Comparison of ENCODE assay signal across 8 cellular contexts in genomic region chr19:45994989-45995714, GRCh38. TPM values are rescaled to one million over a fixed set of nuclear protein-coding genes. Genes with fewer than 3 reads are reported as not detected.
A peak's percentile ranks its signal among the peaks of the same experiment; 100 is the strongest.
DNase-seq lines count a peak whose midpoint lies in the region; ATAC-seq and TF ChIP-seq lines count a peak whose summit lies in the region.

Gene CCDC61, plus strand, starts transcription at chr19:45995467. Its CDS starts 7,552 bp downstream, at chr19:46003019.

- no peak within 1 kb of the TSS for H3K4me3 Mint-ChIP-seq in activated B cell treated with CpG ODN at 0.5 μM for 24 hours

- peaks cover 7% of the 10 kb centered on the region for H3K36me3 Mint-ChIP-seq in activated B cell treated with CpG ODN at 0.5 μM for 24 hours (ENCODE audit: low read depth)

- POLR2A ChIA-PET in activated B cell treated with CpG ODN at 0.5 μM for 24 hours (lab: Charles Lee), result interaction anchor here (0.5 to 2.3 kb wide), 8 partner anchors 14 to 903 kb away, joined by 3 to 8 read pairs (median 4); partner anchors contain the start of genes IRF2BP1, MYPOP and SIX5

- ATAC-seq in GM19023 (IDR thresholded peaks at IDR 0.05; ENCODE audit: unreplicated experiment), result peak; percentile 99
- ATAC-seq in HG03196 (IDR thresholded peaks at IDR 0.05; ENCODE audit: unreplicated experiment), result peak; percentile 93
- peak; percentile 94 for ATAC-seq in activated B cell treated with CpG ODN at 0.5 μM for 24 hours (ENCODE audit: low read depth)

- peaks cover 21% of the 10 kb centered on the region for H3K27me3 Mint-ChIP-seq in activated B cell treated with CpG ODN at 0.5 μM for 24 hours

- H3K9me3 Mint-ChIP-seq in activated B cell treated with CpG ODN at 0.5 μM for 24 hours, result no peaks in the 10 kb centered on the region

- H3K4me1 Mint-ChIP-seq in activated B cell treated with CpG ODN at 0.5 μM for 24 hours, result peaks cover 23% of the 10 kb centered on the region

- CTCF ChIA-PET in activated B cell treated with CpG ODN at 0.5 μM for 24 hours (lab: Charles Lee), result interaction anchor here (1.0 kb wide), 1 partner anchor 22 kb away, joined by 6 read pairs; no protein-coding TSS in a partner anchor

- intact Hi-C loops in activated B cell treated with CpG ODN at 0.5 μM for 24 hours (cut with micrococcal nuclease), result loop anchor here (1.0 to 2.0 kb wide), 8 partner anchors 21 to 1354 kb away; partner anchors contain the start of genes DACT3, DHX34, IRF2BP1 and MYPOP

- DNase-seq in AG09309 (ENCODE audit: low read depth), result peak; percentile 98
- DNase-seq in NCI-H345 (lab: John Stamatoyannopoulos, UW), result peak; percentile 98
- DNase-seq in activated B cell treated with CpG ODN at 0.5 μM for 24 hours, result peak; percentile 85
- peak; percentile 100 for DNase-seq in cerebellar cortex (ENCODE audit: low spot score)
- peak; percentile 99 for DNase-seq in islet precursor cell
- DNase-seq in stimulated activated CD4-positive, alpha-beta T cell treated with anti-CD3 and anti-CD28 coated beads, Interleukin-12 subunit alpha, Interleukin-12 subunit beta, amount 100 ng/mL, for 48 hours (ENCODE audit: low read depth in 2 of 3, low spot score in 1 of 3), result peak; percentile 88 to 98 (median 93)

- TF ChIP-seq CTCF in AG09309 (IDR thresholded peaks at IDR 0.05; ENCODE audit: control insufficient read depth, insufficient read depth, low read depth, low read length, missing control alignments) (no peak), activated B cell treated with CpG ODN at 0.5 μM for 24 hours (IDR thresholded peaks at IDR 0.05) (no peak)

- peak within 1 kb of the TSS; percentile 84 for H3K4me3 ChIP-seq in AG09309 (ENCODE audit: control insufficient read depth, low read depth, low read length)

- no peak within 1 kb of the TSS for H3K27ac Mint-ChIP-seq in activated B cell treated with CpG ODN at 0.5 μM for 24 hours

RNA-seq across cellular contexts. Expression of gene CCDC61, which starts in this region (rescaled TPM):
- total RNA-seq in activated B cell treated with CpG ODN at 0.5 μM for 24 hours, result 24.9 and 26.9 TPM in 2 replicates

Comparison
In these comparisons a context has a peak if more than half of its experiments do, and no peak if none do; other contexts are left out.
1. Peak in every context shown above with its lines: DNase-seq, ATAC-seq and H3K4me3 ChIP-seq.